Comparison of ENCODE assay signal across 14 cellular contexts in the genomic region with DNA sequence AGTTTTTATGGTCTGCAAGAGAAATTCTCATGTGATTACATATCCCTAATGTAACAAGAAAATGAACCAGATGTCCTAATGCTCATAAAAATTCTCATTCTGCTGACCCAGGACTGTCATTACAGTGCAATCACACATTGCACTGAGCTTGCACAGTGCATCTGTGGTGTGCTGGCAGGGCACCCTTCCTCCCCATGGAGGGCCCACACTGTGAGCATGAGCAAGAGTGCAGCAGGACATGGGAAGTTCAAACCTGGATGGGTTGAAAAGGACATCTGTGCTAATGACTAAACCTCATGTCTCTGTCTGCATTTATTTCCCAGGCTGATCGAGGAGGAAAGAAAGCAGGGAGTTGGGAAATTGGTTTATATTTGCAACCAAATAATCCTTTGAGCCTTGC.
A peak's percentile ranks its signal among the peaks of the same experiment; 100 is the strongest.
DNase-seq lines count a peak whose midpoint lies in the region; ATAC-seq and TF ChIP-seq lines count a peak whose summit lies in the region.
"Had no signal": no experiment of that assay in that cellular context is flagged by ENCODE, and none has a peak within 500 bp of the region (broad histone marks: within the 10 kb centered on the region; RNA-seq: fewer than 3 reads in every experiment).

No MANE protein-coding gene starts in this region.

- H3K9me3 Mint-ChIP-seq in chondrocyte (ENCODE audit: low read depth) (no peaks in the 10 kb centered on the region), nephron progenitor cell (no peaks in the 10 kb centered on the region)
- H3K9me3 Mint-ChIP-seq in T-helper 2 cell treated with Interferon-gamma antibody and Interleukin-4, amounts not matched to agents 5 μg/mL and 100 μg/mL, for 36 hours, result no peaks in the 10 kb centered on the region
- H3K9me3 Mint-ChIP-seq: central memory CD8-positive, alpha-beta T cell had no signal

- H3K27ac ChIP-seq in AG04450 (ENCODE audit: low read depth, low read length), result peak overlapping the region; percentile 49
- H3K27ac ChIP-seq: spleen, VCaP had no signal

- H3K36me3 Mint-ChIP-seq in chondrocyte (ENCODE audit: low read depth) (peaks cover 45% of the 10 kb centered on the region), nephron progenitor cell (ENCODE audit: low read depth) (peaks cover 28% of the 10 kb centered on the region)
- no peaks in the 10 kb centered on the region for H3K36me3 Mint-ChIP-seq in T-helper 2 cell treated with Interferon-gamma antibody and Interleukin-4, amounts not matched to agents 5 μg/mL and 100 μg/mL, for 36 hours (ENCODE audit: low read depth)

- H3K4me3 Mint-ChIP-seq in chondrocyte (ENCODE audit: unreplicated experiment), result no peak overlapping the region
- no peak overlapping the region for H3K4me3 Mint-ChIP-seq in nephron progenitor cell
- H3K4me3 Mint-ChIP-seq in T-helper 2 cell treated with Interferon-gamma antibody and Interleukin-4, amounts not matched to agents 5 μg/mL and 100 μg/mL, for 36 hours, result no peak overlapping the region
- H3K4me3 Mint-ChIP-seq: B cell; central memory CD8-positive, alpha-beta T cell had no signal

- ATAC-seq in HG03520 (IDR thresholded peaks at IDR 0.05; ENCODE audit: unreplicated experiment) (no peak), HG03097 (IDR thresholded peaks at IDR 0.05; ENCODE audit: low FRiP score, unreplicated experiment) (no peak), GM19023 (IDR thresholded peaks at IDR 0.05; ENCODE audit: unreplicated experiment) (no peak)

- POLR2A ChIA-PET in AG04450 (lab: Yijun Ruan, JAX) (no interaction called here), HEK293T (lab: Yijun Ruan, JAX) (no interaction called here)

- H3K4me1 Mint-ChIP-seq in chondrocyte (ENCODE audit: low read depth), result peaks cover 69% of the 10 kb centered on the region
- H3K4me1 Mint-ChIP-seq in nephron progenitor cell, result peaks cover 11% of the 10 kb centered on the region
- no peaks in the 10 kb centered on the region for H3K4me1 Mint-ChIP-seq in T-helper 2 cell treated with Interferon-gamma antibody and Interleukin-4, amounts not matched to agents 5 μg/mL and 100 μg/mL, for 36 hours (ENCODE audit: low read depth)
- H3K4me1 Mint-ChIP-seq: B cell; central memory CD8-positive, alpha-beta T cell had no signal

- DNase-seq in AG04450 (ENCODE audit: low read depth, low spot score) (no peak), HEK293T (ENCODE audit: extremely low spot score) (peak; percentile 7), chondrocyte (ENCODE audit: low spot score) (no peak), nephron progenitor cell (no peak)
- DNase-seq in T-helper 2 cell treated with Interferon-gamma antibody and Interleukin-4, amounts not matched to agents 5 μg/mL and 100 μg/mL, for 36 hours (ENCODE audit: low spot score), result no peak
- DNase-seq: activated naive CD4-positive, alpha-beta T cell treated with anti-CD3 and anti-CD28 coated beads, Interleukin-2, amount 50 U/mL, for 16 hours; DMS79; spleen had no signal

- H3K27ac Mint-ChIP-seq in chondrocyte (ENCODE audit: unreplicated experiment) (peak overlapping the region; percentile 87), nephron progenitor cell (peak overlapping the region; percentile 37)
- no peak overlapping the region for H3K27ac Mint-ChIP-seq in T-helper 2 cell treated with Interferon-gamma antibody and Interleukin-4, amounts not matched to agents 5 μg/mL and 100 μg/mL, for 36 hours
- H3K27ac Mint-ChIP-seq: B cell had no signal

- H3K9me3 ChIP-seq in AG04450 (ENCODE audit: control insufficient read depth, insufficient read depth, low read length), result no peaks in the 10 kb centered on the region
- H3K9me3 ChIP-seq: spleen had no signal

- CTCF ChIA-PET in AG04450 (lab: Charles Lee) (interaction anchor here (1.0 to 2.5 kb wide), 2 partner anchors 12 to 330 kb away, joined by 4 to 12 read pairs; no protein-coding TSS in a partner anchor), HEK293T (lab: Yijun Ruan, JAX) (interaction anchor here (0.6 kb wide), 2 partner anchors 148 to 266 kb away, joined by 3 read pairs; no protein-coding TSS in a partner anchor)

- H3K27me3 Mint-ChIP-seq in chondrocyte (ENCODE audit: low read depth), result no peaks in the 10 kb centered on the region
- H3K27me3 Mint-ChIP-seq in nephron progenitor cell (ENCODE audit: low read depth, poor library complexity), result no peaks in the 10 kb centered on the region
- no peaks in the 10 kb centered on the region for H3K27me3 Mint-ChIP-seq in T-helper 2 cell treated with Interferon-gamma antibody and Interleukin-4, amounts not matched to agents 5 μg/mL and 100 μg/mL, for 36 hours (ENCODE audit: low read depth)
- H3K27me3 Mint-ChIP-seq: B cell; central memory CD8-positive, alpha-beta T cell had no signal

- no peak overlapping the region for H3K4me3 ChIP-seq in AG04450 (ENCODE audit: low read depth, low read length)
- H3K4me3 ChIP-seq: spleen had no signal

- TF ChIP-seq CTCF in AG04450 (IDR thresholded peaks at IDR 0.05; ENCODE audit: low read depth, low read length) (no peak), chondrocyte (IDR thresholded peaks at IDR 0.05) (no peak), nephron progenitor cell (IDR thresholded peaks at IDR 0.05) (no peak)

- H3K27me3 ChIP-seq in AG04450 (ENCODE audit: control insufficient read depth, insufficient read depth, low read length), result no peaks in the 10 kb centered on the region
- H3K27me3 ChIP-seq: spleen had no signal

TF ChIP-seq in HEK293T, 16 proteins besides CTCF, POLR2A, EP300 and RAD21:
- no peak for TF ChIP-seq SUZ12 (IDR thresholded peaks at IDR 0.05)
- no peak for TF ChIP-seq LEF1 (IDR thresholded peaks at IDR 0.05; ENCODE audit: borderline replicate concordance)
- TF ChIP-seq, protein P1, sequence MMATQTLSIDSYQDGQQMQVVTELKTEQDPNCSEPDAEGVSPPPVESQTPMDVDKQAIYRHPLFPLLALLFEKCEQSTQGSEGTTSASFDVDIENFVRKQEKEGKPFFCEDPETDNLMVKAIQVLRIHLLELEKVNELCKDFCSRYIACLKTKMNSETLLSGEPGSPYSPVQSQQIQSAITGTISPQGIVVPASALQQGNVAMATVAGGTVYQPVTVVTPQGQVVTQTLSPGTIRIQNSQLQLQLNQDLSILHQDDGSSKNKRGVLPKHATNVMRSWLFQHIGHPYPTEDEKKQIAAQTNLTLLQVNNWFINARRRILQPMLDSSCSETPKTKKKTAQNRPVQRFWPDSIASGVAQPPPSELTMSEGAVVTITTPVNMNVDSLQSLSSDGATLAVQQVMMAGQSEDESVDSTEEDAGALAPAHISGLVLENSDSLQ (IDR thresholded peaks at IDR 0.05), result no peak
- no peak for TF ChIP-seq NFRKB (IDR thresholded peaks at IDR 0.05)
